Comparison of ENCODE assay signal across 8 cellular contexts in genomic region chr16:88747588-88748301, GRCh38. TPM values are rescaled to one million over a fixed set of nuclear protein-coding genes. Genes with fewer than 3 reads are reported as not detected.
DNase-seq lines count a peak whose midpoint lies in the region; ATAC-seq and TF ChIP-seq lines count a peak whose summit lies in the region.

No MANE protein-coding gene starts in this region.

- H3K36me3 ChIP-seq in left lung = peaks cover 0 to 26% of the 10 kb centered on the region in 2 donors

- peak; percentile 30 for ATAC-seq in left lung
- no peak for ATAC-seq in GM19397 (IDR thresholded peaks at IDR 0.05; ENCODE audit: unreplicated experiment)
- ATAC-seq in GM21381 (IDR thresholded peaks at IDR 0.05; ENCODE audit: unreplicated experiment) = no peak

- H3K4me3 ChIP-seq in left lung = no peak overlapping the region

- TF ChIP-seq CTCF in left lung (IDR thresholded peaks at IDR 0.05) = peak in 1 of 2 donors; percentile 13

- no peaks in the 10 kb centered on the region for H3K27me3 ChIP-seq in left lung

- no peaks in the 10 kb centered on the region for H3K9me3 ChIP-seq in left lung

- peak; percentile 54 for DNase-seq in NCI-H2107 treated with DMSO at 0.1 percent for 48 hours (lab: John Stamatoyannopoulos, UW; ENCODE audit: unreplicated experiment)
- no peak for DNase-seq in NCI-H2107 (lab: John Stamatoyannopoulos, UW)
- peak; percentile 56 for DNase-seq in MV-4-11 (lab: John Stamatoyannopoulos, UW)
- peak; percentile 63 for DNase-seq in activated CD4-positive, alpha-beta T cell treated with anti-CD3 and anti-CD28 coated beads for 48 hours
- no peak for DNase-seq in left lung
- no peak for DNase-seq in NCI-H1092 treated with DMSO at 0.1 percent for 48 hours (lab: John Stamatoyannopoulos, UW)

- intact Hi-C loops in left lung (cut with DNase I) = loop anchor here in 1 of 2 donors (5.0 kb wide), 1 partner anchor 35 kb away; no protein-coding TSS in a partner anchor

- H3K4me1 ChIP-seq in left lung = peaks cover 5 to 30% of the 10 kb centered on the region in 2 donors

- no peak overlapping the region for H3K27ac ChIP-seq in left lung

RNA-seq across cellular contexts. Expression of gene PIEZO1, which starts 37.3 kb away (rescaled TPM):
- total RNA-seq in left lung = 100 to 1,000 TPM; 154 to 193 TPM

RNA-seq across cellular contexts. Expression of gene CTU2, which starts 41.4 kb away (rescaled TPM):
- 10 to 100 TPM; 15.4 to 19.8 TPM for total RNA-seq in left lung

RNA-seq across cellular contexts. Expression of gene RNF166, which starts 41.5 kb away (rescaled TPM):
- 10 to 100 TPM; 28.4 to 54.0 TPM for total RNA-seq in left lung

RNA-seq across cellular contexts. Expression of gene CDT1, which starts 55.8 kb away (rescaled TPM):
- 10 to 100 TPM in 1 of 2 donors, 1 to 10 TPM in 1; 9.3 to 14.5 TPM for total RNA-seq in left lung

Comparison
In these comparisons a context has a peak if more than half of its experiments do, and no peak if none do; other contexts are left out.
1. DNase-seq: peak in NCI-H2107 treated with DMSO at 0.1 percent for 48 hours (single experiment), MV-4-11 (single experiment) and activated CD4-positive, alpha-beta T cell treated with anti-CD3 and anti-CD28 coated beads for 48 hours (single experiment); none in NCI-H2107 (single experiment), left lung (0 of 2) and NCI-H1092 treated with DMSO at 0.1 percent for 48 hours (single experiment).